In the genomic region with DNA sequence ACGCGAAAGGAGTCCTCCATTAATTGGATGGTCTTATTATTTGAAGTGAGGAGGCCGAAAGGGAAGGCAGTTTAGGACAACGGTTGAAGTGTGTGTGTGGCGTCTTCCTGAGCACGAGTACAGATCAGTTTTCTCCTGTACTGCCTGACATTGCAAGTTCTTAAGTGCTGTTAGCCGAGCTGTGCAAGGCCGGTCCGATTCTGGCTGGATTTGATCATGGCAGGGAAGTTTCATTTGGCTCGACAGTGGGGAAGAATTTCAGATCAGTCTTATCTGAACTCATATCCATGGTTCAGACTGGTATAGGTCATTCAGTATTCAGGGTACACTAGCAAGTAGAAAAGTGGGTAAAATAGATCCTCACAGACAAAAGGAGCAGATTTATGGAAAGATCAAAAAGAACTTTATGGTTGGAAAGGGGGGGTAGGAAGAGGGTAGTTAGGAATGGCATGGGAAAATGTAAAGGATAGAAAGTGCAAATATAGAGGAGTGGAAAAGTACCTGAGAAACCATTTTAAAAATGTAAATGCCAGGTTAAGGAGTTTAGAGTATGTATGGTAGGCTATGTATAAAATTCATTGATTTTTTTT, we compare ENCODE assay signal across 8 cellular contexts. TPM values are rescaled to one million over a fixed set of nuclear protein-coding genes. Genes with fewer than 3 reads are reported as not detected.
DNase-seq lines count a peak whose midpoint lies in the region; ATAC-seq and TF ChIP-seq lines count a peak whose summit lies in the region.
"Had no signal": no experiment of that assay in that cellular context is flagged by ENCODE, and none has a peak within 500 bp of the region (broad histone marks: within the 10 kb centered on the region; RNA-seq: fewer than 3 reads in every experiment).

No MANE protein-coding gene starts in this region.

- no peak overlapping the region for H3K4me3 Mint-ChIP-seq in T-cell
- H3K4me3 Mint-ChIP-seq in activated CD4-positive, alpha-beta memory T cell treated with anti-CD3 and anti-CD28 coated beads, Interleukin-2, amount 10 ng/mL, durations not matched to agents 7 days and 5 days: no peak overlapping the region
- H3K4me3 Mint-ChIP-seq: activated naive CD8-positive, alpha-beta T cell treated with anti-CD3 and anti-CD28 coated beads, Interleukin-2, amount 10 ng/mL, durations not matched to agents 7 days and 5 days had no signal

- H3K4me1 ChIP-seq in HUES48 (ENCODE audit: control insufficient read depth, insufficient read depth, low read length) (peaks cover 6% of the 10 kb centered on the region; the same call in 1 of the 2 replicates), thymus (ENCODE audit: control insufficient read depth, insufficient read depth, low read length) (no peaks in the 10 kb centered on the region)

- no peak for DNase-seq in kidney epithelial cell (ENCODE audit: low read depth)
- DNase-seq in hippocampal formation (lab: John Stamatoyannopoulos, UW): no peak
- no peak for DNase-seq in T-cell
- DNase-seq in activated CD4-positive, alpha-beta memory T cell treated with anti-CD3 and anti-CD28 coated beads, Interleukin-2, amount 10 ng/mL, durations not matched to agents 7 days and 5 days: no peak

- H3K27me3 Mint-ChIP-seq in T-cell: no peaks in the 10 kb centered on the region
- H3K27me3 Mint-ChIP-seq in activated CD4-positive, alpha-beta memory T cell treated with anti-CD3 and anti-CD28 coated beads, Interleukin-2, amount 10 ng/mL, durations not matched to agents 7 days and 5 days: peaks cover 12% of the 10 kb centered on the region
- H3K27me3 Mint-ChIP-seq: activated naive CD8-positive, alpha-beta T cell treated with anti-CD3 and anti-CD28 coated beads, Interleukin-2, amount 10 ng/mL, durations not matched to agents 7 days and 5 days had no signal

- no peaks in the 10 kb centered on the region for H3K9me3 Mint-ChIP-seq in T-cell
- H3K9me3 Mint-ChIP-seq in activated CD4-positive, alpha-beta memory T cell treated with anti-CD3 and anti-CD28 coated beads, Interleukin-2, amount 10 ng/mL, durations not matched to agents 7 days and 5 days: no peaks in the 10 kb centered on the region
- H3K9me3 Mint-ChIP-seq: activated naive CD8-positive, alpha-beta T cell treated with anti-CD3 and anti-CD28 coated beads, Interleukin-2, amount 10 ng/mL, durations not matched to agents 7 days and 5 days had no signal

- H3K36me3 ChIP-seq in HUES48 (ENCODE audit: control insufficient read depth, insufficient read depth, low read length) (peaks cover 48% of the 10 kb centered on the region), kidney epithelial cell (ENCODE audit: control insufficient read depth, insufficient read depth, low read length) (no peaks in the 10 kb centered on the region), thymus (ENCODE audit: control insufficient read depth, insufficient read depth) (no peaks in the 10 kb centered on the region)

- H3K4me3 ChIP-seq in HUES48 (ENCODE audit: low read depth, low read length) (peak overlapping the region; percentile 100), kidney epithelial cell (ENCODE audit: low read depth, low read length) (peak overlapping the region; percentile 70), thymus (ENCODE audit: low read length) (peak overlapping the region; percentile 72)

- peaks cover 5% of the 10 kb centered on the region for H3K36me3 Mint-ChIP-seq in T-cell
- H3K36me3 Mint-ChIP-seq in activated CD4-positive, alpha-beta memory T cell treated with anti-CD3 and anti-CD28 coated beads, Interleukin-2, amount 10 ng/mL, durations not matched to agents 7 days and 5 days (ENCODE audit: low read depth): peaks cover 10% of the 10 kb centered on the region

- no peak overlapping the region for H3K27ac Mint-ChIP-seq in T-cell
- H3K27ac Mint-ChIP-seq in activated CD4-positive, alpha-beta memory T cell treated with anti-CD3 and anti-CD28 coated beads, Interleukin-2, amount 10 ng/mL, durations not matched to agents 7 days and 5 days: no peak overlapping the region
- H3K27ac Mint-ChIP-seq: activated naive CD8-positive, alpha-beta T cell treated with anti-CD3 and anti-CD28 coated beads, Interleukin-2, amount 10 ng/mL, durations not matched to agents 7 days and 5 days had no signal

- H3K4me1 Mint-ChIP-seq in T-cell: peaks cover 17 to 23% (median 19%) of the 10 kb centered on the region in 3 donors
- H3K4me1 Mint-ChIP-seq in activated CD4-positive, alpha-beta memory T cell treated with anti-CD3 and anti-CD28 coated beads, Interleukin-2, amount 10 ng/mL, durations not matched to agents 7 days and 5 days: peaks cover 37% of the 10 kb centered on the region

- CTCF ChIA-PET in T-cell (lab: Charles Lee): interaction anchor here in 1 of 2 donors (1.2 to 2.5 kb wide), 7 partner anchors 10 to 541 kb away, joined by 3 to 17 read pairs (median 8); partner anchors contain the start of genes COPS4, COQ2, LIN54 and SEC31A
- CTCF ChIA-PET in activated CD4-positive, alpha-beta memory T cell treated with anti-CD3 and anti-CD28 coated beads, Interleukin-2, amount 10 ng/mL, durations not matched to agents 7 days and 5 days (lab: Charles Lee): interaction anchor here (0.6 to 3.6 kb wide), 7 partner anchors 9 to 112 kb away, joined by 3 to 22 read pairs (median 8); partner anchors contain the start of gene LIN54

- peak overlapping the region; percentile 88 for H3K9ac ChIP-seq in HUES48 (ENCODE audit: low read depth, low read length)

- no peak for ATAC-seq in T-cell (replicated peaks in 1 of 4)

- POLR2A ChIA-PET in T-cell (lab: Charles Lee): interaction anchor here in 1 of 2 donors (0.5 to 2.3 kb wide), 6 partner anchors 12 to 134 kb away, joined by 4 to 20 read pairs (median 7); partner anchors contain the start of genes COPS4 and LIN54
- POLR2A ChIA-PET in activated CD4-positive, alpha-beta memory T cell treated with anti-CD3 and anti-CD28 coated beads, Interleukin-2, amount 10 ng/mL, durations not matched to agents 7 days and 5 days (lab: Charles Lee): interaction anchor here (0.9 to 3.6 kb wide), 12 partner anchors 11 to 554 kb away, joined by 3 to 58 read pairs (median 8); partner anchors contain the start of genes COPS4, HELQ, LIN54 and MRPS18C

- WGBS in thymus: under 1% methylated on average over 10 of the region's 10 CpGs

- peak overlapping the region; percentile 100 for H3K27ac ChIP-seq in HUES48 (ENCODE audit: low read depth, low read length)
- H3K27ac ChIP-seq in angular gyrus (ENCODE audit: low read depth, low read length): peak overlapping the region; percentile 99
- H3K27ac ChIP-seq in thymus (ENCODE audit: low read depth): peak overlapping the region; percentile 100

- H3K9me3 ChIP-seq in HUES48 (ENCODE audit: control insufficient read depth, insufficient read depth, low read length) (no peaks in the 10 kb centered on the region), thymus (ENCODE audit: control insufficient read depth) (no peaks in the 10 kb centered on the region)

- no peaks in the 10 kb centered on the region for H3K27me3 ChIP-seq in HUES48 (ENCODE audit: control insufficient read depth, insufficient read depth, low read length)
- no peaks in the 10 kb centered on the region for H3K27me3 ChIP-seq in kidney epithelial cell (ENCODE audit: control insufficient read depth, insufficient read depth, low read length)
- H3K27me3 ChIP-seq in thymus (ENCODE audit: control insufficient read depth, insufficient read depth): no peaks in the 10 kb centered on the region

- no peak for TF ChIP-seq CTCF in kidney epithelial cell (IDR thresholded peaks at IDR 0.05; ENCODE audit: insufficient read depth, low read length, poor library complexity, severe bottlenecking)

RNA-seq across cellular contexts. Expression of gene THAP9, which starts 0.7 kb away (rescaled TPM):
- total RNA-seq in kidney epithelial cell: 3.6 and 4.7 TPM in 2 replicates
- 6.0 TPM for polyA plus RNA-seq in thymus
- total RNA-seq in T-cell: 1 to 10 TPM; 2.3 to 4.1 (median 3.0) TPM
- 1 to 10 TPM; 2.0 to 2.4 TPM for total RNA-seq in activated CD4-positive, alpha-beta memory T cell treated with anti-CD3 and anti-CD28 coated beads, Interleukin-2, amount 10 ng/mL, durations not matched to agents 7 days and 5 days

RNA-seq across cellular contexts. Expression of gene SEC31A, which starts 10.3 kb away (rescaled TPM):
- total RNA-seq in kidney epithelial cell (159 and 178 TPM in 2 replicates), T-cell (100 to 1,000 TPM; 107 to 146 (median 130) TPM)
- polyA plus RNA-seq in thymus: 116 TPM
- 100 to 1,000 TPM; 102 to 108 TPM for total RNA-seq in activated CD4-positive, alpha-beta memory T cell treated with anti-CD3 and anti-CD28 coated beads, Interleukin-2, amount 10 ng/mL, durations not matched to agents 7 days and 5 days
